18 cellular contexts compared by ENCODE assay signal in the genomic region with DNA sequence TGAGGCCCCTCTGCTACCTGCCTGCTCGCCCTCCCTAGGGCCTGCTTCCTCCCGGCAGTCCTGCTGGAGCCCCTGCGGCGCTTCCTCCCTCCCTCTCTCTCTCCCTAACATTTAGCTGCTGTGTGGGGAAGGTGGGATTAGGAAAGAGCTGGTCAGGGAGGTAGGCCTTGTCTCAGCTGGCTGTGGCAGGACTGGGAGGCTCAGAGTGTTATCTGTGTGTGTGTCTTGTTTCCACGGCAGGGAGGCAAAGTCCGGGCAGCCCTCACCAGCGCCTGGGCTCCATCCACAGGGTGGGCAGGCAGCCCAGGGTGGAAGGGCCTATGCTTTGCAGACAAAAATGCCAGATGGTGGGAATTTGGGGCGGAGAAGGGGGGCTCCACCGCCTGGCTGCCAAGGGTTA.
DNase-seq lines count a peak whose midpoint lies in the region; ATAC-seq and TF ChIP-seq lines count a peak whose summit lies in the region.
"Had no signal": no experiment of that assay in that cellular context is flagged by ENCODE, and none has a peak within 500 bp of the region (broad histone marks: within the 10 kb centered on the region; RNA-seq: fewer than 3 reads in every experiment).

No MANE protein-coding gene starts in this region.

- peaks cover 28% of the 10 kb centered on the region for H3K4me1 ChIP-seq in MM.1S (ENCODE audit: low read length)
- H3K4me1 ChIP-seq: lower lobe of right lung, sigmoid colon had no signal

- H3K4me1 Mint-ChIP-seq in progenitor cell of endocrine pancreas (ENCODE audit: low read depth) = peaks cover 7% of the 10 kb centered on the region

- H3K9ac ChIP-seq in MM.1S (ENCODE audit: low read length) = no peak overlapping the region

- no peaks in the 10 kb centered on the region for H3K79me2 ChIP-seq in MM.1S (ENCODE audit: low read length)

- TF ChIP-seq CTCF in progenitor cell of endocrine pancreas (IDR thresholded peaks at IDR 0.05; ENCODE audit: unreplicated experiment) (no peak), MM.1S (IDR thresholded peaks at IDR 0.05; ENCODE audit: low read length) (no peak)

- H3K4me3 Mint-ChIP-seq in progenitor cell of endocrine pancreas (ENCODE audit: low read depth) = no peak overlapping the region
- H3K4me3 Mint-ChIP-seq: natural killer cell treated with Interleukin-12 subunit alpha and Interleukin-12 subunit beta and Interleukin-15 and Interleukin-18, amount 100 ng/mL, for 72 hours had no signal

- no peaks in the 10 kb centered on the region for H4K20me1 ChIP-seq in MM.1S (ENCODE audit: insufficient read depth, low read length)

- no peak overlapping the region for H3K4me3 ChIP-seq in H7 (ENCODE audit: insufficient read depth, low read depth, low read length)
- H3K4me3 ChIP-seq in MM.1S (ENCODE audit: low read length) = no peak overlapping the region
- H3K4me3 ChIP-seq: lower lobe of right lung, MG63, sigmoid colon, thoracic aorta had no signal

- H3K27ac Mint-ChIP-seq in progenitor cell of endocrine pancreas = peak overlapping the region; percentile 60
- H3K27ac Mint-ChIP-seq: activated T-helper 2 cell treated with anti-CD3 and anti-CD28 coated beads, Interferon-gamma antibody, Interleukin-2, Interleukin-4, amounts not matched to agents 10 μg/mL and 5 μg/mL and 100 μg/mL, durations not matched to agents 14 hours and 24 hours and 36 hours; natural killer cell treated with Interleukin-12 subunit alpha and Interleukin-12 subunit beta and Interleukin-15 and Interleukin-18, amount 100 ng/mL, for 72 hours had no signal

- H3K27me3 ChIP-seq in H7 (ENCODE audit: control insufficient read depth, insufficient read depth, low read length) (no peaks in the 10 kb centered on the region), MM.1S (replicated peaks; ENCODE audit: insufficient read depth, low read length) (no peaks in the 10 kb centered on the region)
- H3K27me3 ChIP-seq: sigmoid colon had no signal

- H3K9me3 Mint-ChIP-seq in progenitor cell of endocrine pancreas (ENCODE audit: low read depth) = peaks cover 7% of the 10 kb centered on the region
- H3K9me3 Mint-ChIP-seq: natural killer cell treated with Interleukin-12 subunit alpha and Interleukin-12 subunit beta and Interleukin-15 and Interleukin-18, amount 100 ng/mL, for 72 hours had no signal

- no peaks in the 10 kb centered on the region for H3K9me2 ChIP-seq in MM.1S (replicated peaks; ENCODE audit: insufficient read depth, low read length)

- no peak overlapping the region for H3K27ac ChIP-seq in MM.1S (ENCODE audit: low read length)
- H3K27ac ChIP-seq: lower lobe of right lung, sigmoid colon, thoracic aorta had no signal

- H3K36me3 ChIP-seq in H7 (replicated peaks; ENCODE audit: control insufficient read depth, insufficient read depth, low read length) = no peaks in the 10 kb centered on the region
- H3K36me3 ChIP-seq in MM.1S (replicated peaks; ENCODE audit: insufficient read depth, low read length) = no peaks in the 10 kb centered on the region
- H3K36me3 ChIP-seq: lower lobe of right lung, MG63, sigmoid colon, thoracic aorta had no signal

- no peak overlapping the region for H3K4me2 ChIP-seq in MM.1S (ENCODE audit: low read depth, low read length)

- 0 out of 2 replicates have a peak, but pooled peaks cover 5% of the 10 kb centered on the region for H3F3A ChIP-seq in MM.1S (ENCODE audit: insufficient read depth, low read length)

- H2AFZ ChIP-seq in MM.1S (ENCODE audit: low read length) = no peak overlapping the region

- ATAC-seq in SK-N-SH treated with all-trans-retinoic acid at 6 μM for 48 hours (no peak; the same call in 2 of the 3 replicates), HG03175 (IDR thresholded peaks at IDR 0.05; ENCODE audit: unreplicated experiment) (no peak)
- ATAC-seq: lower lobe of right lung; natural killer cell treated with Interleukin-12 subunit alpha and Interleukin-12 subunit beta and Interleukin-15 and Interleukin-18, amount 100 ng/mL, for 72 hours; Panc1 had no signal

- peak; percentile 70 for DNase-seq in H7
- peak; percentile 48 for DNase-seq in islet precursor cell
- no peak for DNase-seq in progenitor cell of endocrine pancreas (ENCODE audit: low spot score, unreplicated experiment)
- DNase-seq in dedifferentiated amniotic fluid mesenchymal stem cell (ENCODE audit: extremely low spot score) = no peak
- no peak for DNase-seq in stimulated activated CD4-positive, alpha-beta T cell treated with anti-CD3 and anti-CD28 coated beads, Interleukin-2, amount 100 ng/mL, for 24 hours
- DNase-seq in MM.1S = no peak
- DNase-seq: activated CD4-positive, CD25-positive, alpha-beta regulatory T cell; lower lobe of right lung; MG63; NCI-H2081; NCI-H774; sigmoid colon had no signal

- no peaks in the 10 kb centered on the region for H3K36me3 Mint-ChIP-seq in progenitor cell of endocrine pancreas (ENCODE audit: insufficient read depth)
- H3K36me3 Mint-ChIP-seq: natural killer cell treated with Interleukin-12 subunit alpha and Interleukin-12 subunit beta and Interleukin-15 and Interleukin-18, amount 100 ng/mL, for 72 hours had no signal

- no peaks in the 10 kb centered on the region for H3K9me3 ChIP-seq in MM.1S (replicated peaks; ENCODE audit: insufficient read depth, low read length)
- H3K9me3 ChIP-seq: lower lobe of right lung, MG63, sigmoid colon, thoracic aorta had no signal

- peaks cover 16% of the 10 kb centered on the region for H3K27me3 Mint-ChIP-seq in progenitor cell of endocrine pancreas

TF ChIP-seq in SK-N-SH treated with all-trans-retinoic acid at 6 μM for 48 hours, 23 proteins besides CTCF, POLR2A, EP300 and RAD21:
- TF ChIP-seq ZC3H10 (CRISPR knock-in tag; IDR thresholded peaks at IDR 0.05) (no peak), PPARA (CRISPR knock-in tag; IDR thresholded peaks at IDR 0.05; ENCODE audit: borderline replicate concordance) (no peak), ZNF70 (CRISPR knock-in tag; IDR thresholded peaks at IDR 0.05) (peak; percentile 90), TCF4 (CRISPR knock-in tag; IDR thresholded peaks at IDR 0.05; ENCODE audit: borderline replicate concordance) (0 out of 2 replicates have a peak, but pooled peaks have one; percentile 41), OSR1 (CRISPR knock-in tag; IDR thresholded peaks at IDR 0.05) (no peak)

Comparison
In these comparisons a context has a peak if more than half of its experiments do, and no peak if none do; other contexts are left out.
1. DNase-seq: peak in H7 (single experiment) and islet precursor cell (single experiment); none in progenitor cell of endocrine pancreas (single experiment), dedifferentiated amniotic fluid mesenchymal stem cell (single experiment), stimulated activated CD4-positive, alpha-beta T cell treated with anti-CD3 and anti-CD28 coated beads, Interleukin-2, amount 100 ng/mL, for 24 hours (0 of 2) and MM.1S (single experiment).